ENCODE assay signal across 1 cellular context in genomic region chr2:102122909-102123308, GRCh38.
TF ChIP-seq lines count a peak whose summit lies in the region.

No MANE protein-coding gene starts in this region.

TF ChIP-seq in A549, 52 proteins besides CTCF, POLR2A, EP300 and RAD21:
- TF ChIP-seq CEBPB (IDR thresholded peaks at IDR 0.05) (peak in 1 of 2 experiments; percentile 17; a peak in 1 of 4 replicates), GATA3 (IDR thresholded peaks at IDR 0.05; ENCODE audit: borderline replicate concordance) (peak; percentile 71), MAX (IDR thresholded peaks at IDR 0.05) (peak; percentile 44; the same call in 1 of the 2 replicates), RNF2 (IDR thresholded peaks at IDR 0.05; ENCODE audit: borderline replicate concordance, low read depth) (no peak), POLR2AphosphoS2 (conservative IDR thresholded peaks at IDR 0.05; ENCODE audit: low read length) (no peak)
